Comparison of ENCODE assay signal across 11 cellular contexts in genomic region chr11:68021167-68021787, GRCh38. TPM values are rescaled to one million over a fixed set of nuclear protein-coding genes. Genes with fewer than 3 reads are reported as not detected.
A peak's percentile ranks its signal among the peaks of the same experiment; 100 is the strongest.
DNase-seq lines count a peak whose midpoint lies in the region; ATAC-seq and TF ChIP-seq lines count a peak whose summit lies in the region.
"Had no signal": no experiment of that assay in that cellular context is flagged by ENCODE, and none has a peak within 500 bp of the region (broad histone marks: within the 10 kb centered on the region; RNA-seq: fewer than 3 reads in every experiment).

No MANE protein-coding gene starts in this region.

- no peaks in the 10 kb centered on the region for H3K36me3 Mint-ChIP-seq in activated CD8-positive, alpha-beta memory T cell treated with anti-CD3 and anti-CD28 coated beads, Interleukin-2, amount 10 ng/mL, durations not matched to agents 7 days and 5 days
- H3K36me3 Mint-ChIP-seq: natural killer cell had no signal

- peaks cover 2% of the 10 kb centered on the region for H3K27me3 Mint-ChIP-seq in activated CD8-positive, alpha-beta memory T cell treated with anti-CD3 and anti-CD28 coated beads, Interleukin-2, amount 10 ng/mL, durations not matched to agents 7 days and 5 days

- H3K9me3 Mint-ChIP-seq in activated CD8-positive, alpha-beta memory T cell treated with anti-CD3 and anti-CD28 coated beads, Interleukin-2, amount 10 ng/mL, durations not matched to agents 7 days and 5 days (ENCODE audit: low read depth) = no peaks in the 10 kb centered on the region
- H3K9me3 Mint-ChIP-seq: natural killer cell; T-helper 1 cell treated with Interleukin-12 subunit alpha and Interleukin-12 subunit beta and Interleukin-4 antibody, amounts not matched to agents 30 μg/mL and 1 μg/mL, for 36 hours had no signal

- CTCF ChIA-PET in activated CD8-positive, alpha-beta memory T cell treated with anti-CD3 and anti-CD28 coated beads, Interleukin-2, amount 10 ng/mL, durations not matched to agents 7 days and 5 days (lab: Charles Lee) = no interaction called here

- DNase-seq in AG09309 (ENCODE audit: low read depth) (no peak), HT-29 (ENCODE audit: low spot score) (peak; percentile 93), astrocyte of the spinal cord (ENCODE audit: low read depth, low spot score) (no peak), left colon (peak in 1 of 2 donors; percentile 71), DMS79 (lab: John Stamatoyannopoulos, UW) (no peak), erythroblast (lab: John Stamatoyannopoulos, UW) (no peak), NOMO-1 treated with DMSO at 0.1 percent for 48 hours (lab: John Stamatoyannopoulos, UW; ENCODE audit: unreplicated experiment) (no peak)
- no peak for DNase-seq in activated CD8-positive, alpha-beta memory T cell treated with anti-CD3 and anti-CD28 coated beads, Interleukin-2, amount 10 ng/mL, durations not matched to agents 7 days and 5 days
- DNase-seq: activated naive CD4-positive, alpha-beta T cell treated with Interleukin-2 at 50 U/mL for 16 hours; natural killer cell had no signal

- peak; percentile 77 for ATAC-seq in left colon
- ATAC-seq in activated CD8-positive, alpha-beta memory T cell treated with anti-CD3 and anti-CD28 coated beads, Interleukin-2, amount 10 ng/mL, durations not matched to agents 7 days and 5 days = no peak
- ATAC-seq: natural killer cell had no signal

- in situ Hi-C loops in astrocyte of the spinal cord (cut with HindIII; ENCODE audit: low sequenced_read_pairs) = no loop called here

- TF ChIP-seq CTCF in AG09309 (IDR thresholded peaks at IDR 0.05; ENCODE audit: control insufficient read depth, insufficient read depth, low read depth, low read length, missing control alignments) = peak; percentile 19
- TF ChIP-seq CTCF in astrocyte of the spinal cord (IDR thresholded peaks at IDR 0.05; ENCODE audit: low read depth, low read length) = peak; percentile 37

- no peak for TF ChIP-seq POLR2A in erythroblast (IDR thresholded peaks at IDR 0.05; ENCODE audit: low read length)

- no peak overlapping the region for H3K27ac Mint-ChIP-seq in activated CD8-positive, alpha-beta memory T cell treated with anti-CD3 and anti-CD28 coated beads, Interleukin-2, amount 10 ng/mL, durations not matched to agents 7 days and 5 days
- H3K27ac Mint-ChIP-seq: natural killer cell; T-helper 1 cell treated with Interleukin-12 subunit alpha and Interleukin-12 subunit beta and Interleukin-4 antibody, amounts not matched to agents 30 μg/mL and 1 μg/mL, for 36 hours had no signal

- intact Hi-C loops in left colon (cut with DNase I, micrococcal nuclease) = no loop called here

- H3K4me3 ChIP-seq in AG09309 (ENCODE audit: control insufficient read depth, low read depth, low read length) (no peak overlapping the region), astrocyte of the spinal cord (ENCODE audit: low read depth, low read length) (no peak overlapping the region)

- H3K4me3 Mint-ChIP-seq in activated CD8-positive, alpha-beta memory T cell treated with anti-CD3 and anti-CD28 coated beads, Interleukin-2, amount 10 ng/mL, durations not matched to agents 7 days and 5 days = no peak overlapping the region
- H3K4me3 Mint-ChIP-seq: natural killer cell; T-helper 1 cell treated with Interleukin-12 subunit alpha and Interleukin-12 subunit beta and Interleukin-4 antibody, amounts not matched to agents 30 μg/mL and 1 μg/mL, for 36 hours had no signal

- H3K4me1 Mint-ChIP-seq in activated CD8-positive, alpha-beta memory T cell treated with anti-CD3 and anti-CD28 coated beads, Interleukin-2, amount 10 ng/mL, durations not matched to agents 7 days and 5 days = peaks cover 2% of the 10 kb centered on the region

RNA-seq across cellular contexts. Expression of gene NDUFS8, which starts 9.2 kb away (rescaled TPM):
- total RNA-seq in HT-29 (2014; rRNA removed; shearing (Covaris generic)) = 564 and 590 TPM in 2 replicates
- total RNA-seq in left colon = 100 to 1,000 TPM; 135 to 157 TPM
- total RNA-seq in activated CD8-positive, alpha-beta memory T cell treated with anti-CD3 and anti-CD28 coated beads, Interleukin-2, amount 10 ng/mL, durations not matched to agents 7 days and 5 days = 100 to 1,000 TPM; 161 TPM

RNA-seq across cellular contexts. Expression of gene ALDH3B1, which starts 11.2 kb away (rescaled TPM):
- total RNA-seq in HT-29 (2014; rRNA removed; shearing (Covaris generic)) = 108 and 113 TPM in 2 replicates
- 10 to 100 TPM; 20.2 to 21.3 TPM for total RNA-seq in left colon
- not detected for total RNA-seq in activated CD8-positive, alpha-beta memory T cell treated with anti-CD3 and anti-CD28 coated beads, Interleukin-2, amount 10 ng/mL, durations not matched to agents 7 days and 5 days

RNA-seq across cellular contexts. Expression of gene UNC93B1, which starts 17.4 kb away (rescaled TPM):
- 164 and 197 TPM in 2 replicates for total RNA-seq in HT-29 (2014; rRNA removed; shearing (Covaris generic))
- 10 to 100 TPM; 51.9 to 52.8 TPM for total RNA-seq in left colon
- 10 to 100 TPM; 20.0 to 48.9 TPM for total RNA-seq in activated CD8-positive, alpha-beta memory T cell treated with anti-CD3 and anti-CD28 coated beads, Interleukin-2, amount 10 ng/mL, durations not matched to agents 7 days and 5 days

RNA-seq across cellular contexts. Expression of gene TCIRG1, which starts 17.5 kb away (rescaled TPM):
- 219 and 232 TPM in 2 replicates for total RNA-seq in HT-29 (2014; rRNA removed; shearing (Covaris generic))
- 100 to 1,000 TPM; 140 to 156 TPM for total RNA-seq in left colon
- 100 to 1,000 TPM; 235 to 311 TPM for total RNA-seq in activated CD8-positive, alpha-beta memory T cell treated with anti-CD3 and anti-CD28 coated beads, Interleukin-2, amount 10 ng/mL, durations not matched to agents 7 days and 5 days

Comparison
In these comparisons a context has a peak if more than half of its experiments do, and no peak if none do; other contexts are left out.
1. RNA of gene ALDH3B1, which starts 11.2 kb away (total RNA-seq): 108 to 113 TPM in HT-29 and 20.2 to 21.3 TPM in left colon; not detected in activated CD8-positive, alpha-beta memory T cell treated with anti-CD3 and anti-CD28 coated beads, Interleukin-2, amount 10 ng/mL, durations not matched to agents 7 days and 5 days; every median in the first group is over 10 times any median in the second.